ENCODE assay signal across 9 cellular contexts in genomic region chr19:10553943-10554381, GRCh38. TPM values are rescaled to one million over a fixed set of nuclear protein-coding genes. Genes with fewer than 3 reads are reported as not detected.
A peak's percentile ranks its signal among the peaks of the same experiment; 100 is the strongest.
DNase-seq lines count a peak whose midpoint lies in the region; ATAC-seq and TF ChIP-seq lines count a peak whose summit lies in the region.
"Had no signal": no experiment of that assay in that cellular context is flagged by ENCODE, and none has a peak within 500 bp of the region (broad histone marks: within the 10 kb centered on the region; RNA-seq: fewer than 3 reads in every experiment).

No MANE protein-coding gene starts in this region.

- H3K9ac ChIP-seq in BLaER1 treated with 17β-estradiol and CSF1 and Interleukin-3, amounts not matched to agents 10 nM and 100 nM = peak overlapping the region; percentile 17 to 82 (median 66); a peak in 21 of 22 replicates
- H3K9ac ChIP-seq: parathyroid adenoma had no signal

- no peaks in the 10 kb centered on the region for H3K27me3 ChIP-seq in BLaER1 treated with 17β-estradiol and CSF1 and Interleukin-3, amounts not matched to agents 10 nM and 100 nM
- no peaks in the 10 kb centered on the region for H3K27me3 ChIP-seq in foreskin keratinocyte
- no peaks in the 10 kb centered on the region for H3K27me3 ChIP-seq in WERI-Rb-1 (ENCODE audit: insufficient read depth, low read depth, severe bottlenecking)

- ATAC-seq in GM21723 (IDR thresholded peaks at IDR 0.05; ENCODE audit: unreplicated experiment) (peak; percentile 64), foreskin keratinocyte (peak; percentile 63)

- peak overlapping the region in 10 of 11 experiments; percentile 40 to 95 (median 80); a peak in 20 of 22 replicates for H3K27ac ChIP-seq in BLaER1 treated with 17β-estradiol and CSF1 and Interleukin-3, amounts not matched to agents 10 nM and 100 nM
- H3K27ac ChIP-seq in foreskin keratinocyte = no peak overlapping the region
- no peak overlapping the region for H3K27ac ChIP-seq in WERI-Rb-1
- H3K27ac ChIP-seq: parathyroid adenoma had no signal

- H3K4me1 ChIP-seq in BLaER1 treated with 17β-estradiol and CSF1 and Interleukin-3, amounts not matched to agents 10 nM and 100 nM = peaks cover 47 to 74% (median 56%) of the 10 kb centered on the region in 10 experiments
- H3K4me1 ChIP-seq in foreskin keratinocyte = peaks cover 29% of the 10 kb centered on the region
- H3K4me1 ChIP-seq: parathyroid adenoma had no signal

- TF ChIP-seq CTCF in foreskin keratinocyte (conservative IDR thresholded peaks at IDR 0.05) (no peak), WERI-Rb-1 (IDR thresholded peaks at IDR 0.05; ENCODE audit: low read depth, low read length) (no peak)

- H3K36me3 ChIP-seq in BLaER1 treated with 17β-estradiol and CSF1 and Interleukin-3, amounts not matched to agents 10 nM and 100 nM = peaks cover 85 to 100% (median 94%) of the 10 kb centered on the region in 11 experiments
- peaks cover 99% of the 10 kb centered on the region for H3K36me3 ChIP-seq in WERI-Rb-1

- peak; percentile 47 for DNase-seq in T-helper 9 cell
- peak; percentile 86 to 92 for DNase-seq in foreskin keratinocyte
- no peak for DNase-seq in WERI-Rb-1
- DNase-seq in NCI-H69 (lab: John Stamatoyannopoulos, UW) = no peak
- DNase-seq in AG08396 (ENCODE audit: low spot score) = no peak
- no peak for DNase-seq in NCI-H524 treated with DMSO at 0.1 percent for 48 hours (lab: John Stamatoyannopoulos, UW)

- peaks cover 0 to 74% (median 40%) of the 10 kb centered on the region in 11 experiments; a peak in 16 of 22 replicates for H4K20me1 ChIP-seq in BLaER1 treated with 17β-estradiol and CSF1 and Interleukin-3, amounts not matched to agents 10 nM and 100 nM

- peak overlapping the region in 5 of 10 experiments; percentile 0 to 30 (median 25); a peak in 5 of 20 replicates for H3K4me3 ChIP-seq in BLaER1 treated with 17β-estradiol and CSF1 and Interleukin-3, amounts not matched to agents 10 nM and 100 nM
- H3K4me3 ChIP-seq in WERI-Rb-1 (ENCODE audit: low read depth, low read length) = no peak overlapping the region

- peaks cover 0 to 6% (median 0%) of the 10 kb centered on the region in 11 experiments; a peak in 3 of 22 replicates for H3K9me3 ChIP-seq in BLaER1 treated with 17β-estradiol and CSF1 and Interleukin-3, amounts not matched to agents 10 nM and 100 nM (replicated peaks in 1 of 11)
- no peaks in the 10 kb centered on the region for H3K9me3 ChIP-seq in WERI-Rb-1 (ENCODE audit: severe bottlenecking)

- H3K4me2 ChIP-seq in BLaER1 treated with 17β-estradiol and CSF1 and Interleukin-3, amounts not matched to agents 10 nM and 100 nM = peak overlapping the region; percentile 69 to 94 (median 84)

RNA-seq across cellular contexts. Expression of gene ATG4D, which starts 10.3 kb away (rescaled TPM):
- total RNA-seq in foreskin keratinocyte = 23.0 and 25.2 TPM in 2 replicates
- polyA plus RNA-seq in foreskin keratinocyte = 28.6 and 29.7 TPM in 2 replicates

RNA-seq across cellular contexts. Expression of gene KRI1, which starts 11.8 kb away (rescaled TPM):
- total RNA-seq in foreskin keratinocyte = 19.7 TPM in 2 replicates
- 20.0 and 20.1 TPM in 2 replicates for polyA plus RNA-seq in foreskin keratinocyte

RNA-seq across cellular contexts. Expression of gene CDKN2D, which starts 14.8 kb away (rescaled TPM):
- total RNA-seq in foreskin keratinocyte = 6.3 and 6.8 TPM in 2 replicates
- polyA plus RNA-seq in foreskin keratinocyte = 8.2 and 10.1 TPM in 2 replicates

RNA-seq across cellular contexts. Expression of gene AP1M2, which starts 33.1 kb away (rescaled TPM):
- total RNA-seq in foreskin keratinocyte = 86.6 and 117 TPM in 2 replicates
- polyA plus RNA-seq in foreskin keratinocyte = 99.1 and 112 TPM in 2 replicates

RNA-seq across cellular contexts. Expression of gene S1PR5, which starts 36.7 kb away (rescaled TPM):
- total RNA-seq in foreskin keratinocyte = 12.3 and 12.4 TPM in 2 replicates
- polyA plus RNA-seq in foreskin keratinocyte = 13.8 and 14.6 TPM in 2 replicates

Comparison
In these comparisons a context has a peak if more than half of its experiments do, and no peak if none do; other contexts are left out.
1. H3K27ac ChIP-seq: peak in BLaER1 treated with 17β-estradiol and CSF1 and Interleukin-3, amounts not matched to agents 10 nM and 100 nM (10 of 11); none in foreskin keratinocyte (single experiment) and WERI-Rb-1 (single experiment).
2. DNase-seq: peak in T-helper 9 cell (single experiment) and foreskin keratinocyte (2 of 2); none in WERI-Rb-1 (single experiment), NCI-H69 (single experiment), AG08396 (single experiment) and NCI-H524 treated with DMSO at 0.1 percent for 48 hours (single experiment).